Comparison of ENCODE assay signal across 10 cellular contexts in the genomic region with DNA sequence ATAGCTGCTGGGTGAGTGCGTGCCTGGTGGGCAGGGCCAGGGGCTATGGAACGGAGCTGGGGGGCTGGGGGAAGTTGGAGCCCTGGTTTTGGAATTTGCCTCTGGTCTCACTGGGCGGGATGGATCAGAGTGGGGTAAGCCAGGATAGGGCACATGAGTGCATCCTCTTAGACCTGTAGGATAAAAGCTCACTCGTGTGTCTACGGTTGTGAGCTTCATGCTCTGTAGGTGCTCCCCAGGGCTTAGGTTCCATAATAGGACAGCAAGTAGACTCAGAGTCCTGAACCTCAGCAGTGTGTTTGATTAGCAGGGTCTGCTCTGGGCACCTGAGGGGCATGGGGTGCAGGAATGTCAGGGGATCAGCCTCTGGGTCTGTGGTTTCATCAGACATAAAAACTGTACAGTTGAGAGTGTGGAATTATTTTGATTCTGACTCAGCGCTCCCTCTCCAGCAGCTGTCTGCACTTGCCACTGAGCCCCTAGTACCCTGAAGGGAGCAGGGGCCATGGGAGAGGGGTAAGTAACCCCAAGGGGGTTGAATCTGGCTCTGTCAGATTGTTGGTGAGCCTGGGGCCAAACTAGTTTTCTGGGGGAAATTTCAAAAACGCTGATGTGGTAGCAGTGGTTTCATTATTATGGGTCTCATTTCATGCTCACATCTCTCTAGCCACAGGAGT.
DNase-seq lines count a peak whose midpoint lies in the region; ATAC-seq and TF ChIP-seq lines count a peak whose summit lies in the region.
"Had no signal": no experiment of that assay in that cellular context is flagged by ENCODE, and none has a peak within 500 bp of the region (broad histone marks: within the 10 kb centered on the region; RNA-seq: fewer than 3 reads in every experiment).

No MANE protein-coding gene starts in this region.

- H3K36me3 ChIP-seq in BLaER1 (no peaks in the 10 kb centered on the region), Loucy (ENCODE audit: insufficient read depth, low read length) (no peaks in the 10 kb centered on the region; the same call in 1 of the 2 replicates), mucosa of descending colon (ENCODE audit: low read depth) (no peaks in the 10 kb centered on the region), Peyer's patch (no peaks in the 10 kb centered on the region)
- H3K36me3 ChIP-seq: stomach had no signal

- no peak for TF ChIP-seq CTCF in Loucy (conservative IDR thresholded peaks at IDR 0.05; ENCODE audit: low read length)
- no peak for TF ChIP-seq CTCF in mucosa of descending colon (IDR thresholded peaks at IDR 0.05)
- no peak for TF ChIP-seq CTCF in Peyer's patch (IDR thresholded peaks at IDR 0.05)

- H3K79me2 ChIP-seq in Loucy (ENCODE audit: insufficient read depth, low read length), result peaks cover 41% of the 10 kb centered on the region

- intact Hi-C loops in mucosa of descending colon (cut with DNase I, micrococcal nuclease), result no loop called here

- peaks cover 81% of the 10 kb centered on the region for H4K20me1 ChIP-seq in BLaER1
- H4K20me1 ChIP-seq in Loucy (ENCODE audit: insufficient read depth, low read length, poor library complexity, severe bottlenecking), result peaks cover 40% of the 10 kb centered on the region

- peak; percentile 58 for DNase-seq in glomerular visceral epithelial cell (ENCODE audit: extremely low spot score)
- no peak for DNase-seq in mucosa of descending colon
- no peak for DNase-seq in hippocampal formation (lab: John Stamatoyannopoulos, UW)
- no peak for DNase-seq in Peyer's patch
- DNase-seq: activated gamma-delta T cell treated with Interleukin-2 at 50 U/mL for 16 hours, stomach had no signal

- H3K4me2 ChIP-seq in BLaER1 (peak overlapping the region; percentile 86), Loucy (ENCODE audit: low read depth, low read length, poor library complexity, severe bottlenecking) (peak overlapping the region; percentile 86)

- TF ChIP-seq POLR2A in Peyer's patch (IDR thresholded peaks at IDR 0.05), result no peak

- H3K27ac ChIP-seq in BLaER1, result no peak overlapping the region
- H3K27ac ChIP-seq in Peyer's patch, result no peak overlapping the region
- H3K27ac ChIP-seq: stomach had no signal

- ATAC-seq in GM18868 (IDR thresholded peaks at IDR 0.05; ENCODE audit: unreplicated experiment) (peak; percentile 46), mucosa of descending colon (no peak), HG02970 (IDR thresholded peaks at IDR 0.05; ENCODE audit: low FRiP score, unreplicated experiment) (no peak)

- no peaks in the 10 kb centered on the region for H3K9me3 ChIP-seq in BLaER1
- no peaks in the 10 kb centered on the region for H3K9me3 ChIP-seq in Loucy (ENCODE audit: insufficient read depth, low read depth, low read length)
- H3K9me3 ChIP-seq in mucosa of descending colon, result no peaks in the 10 kb centered on the region
- H3K9me3 ChIP-seq in Peyer's patch, result no peaks in the 10 kb centered on the region
- H3K9me3 ChIP-seq: stomach had no signal

- H3K9ac ChIP-seq in BLaER1 (no peak overlapping the region), Loucy (ENCODE audit: low read depth, low read length, poor library complexity, severe bottlenecking) (peak overlapping the region; percentile 3)

- no peaks in the 10 kb centered on the region for H3K9me2 ChIP-seq in Loucy (replicated peaks; ENCODE audit: low read depth, low read length)

- H3F3A ChIP-seq in Loucy (ENCODE audit: low read depth), result no peaks in the 10 kb centered on the region

- H3K4me1 ChIP-seq in BLaER1 (peaks cover 49% of the 10 kb centered on the region), Loucy (ENCODE audit: insufficient read depth, low read length, poor library complexity, severe bottlenecking) (peaks cover 52% of the 10 kb centered on the region), mucosa of descending colon (ENCODE audit: low read depth) (peaks cover 6% of the 10 kb centered on the region), Peyer's patch (peaks cover 0 to 23% (median 14%) of the 10 kb centered on the region in 4 donors)

- H3K4me3 ChIP-seq in BLaER1 (no peak overlapping the region), Loucy (ENCODE audit: low read length, poor library complexity, severe bottlenecking) (peak overlapping the region; percentile 38), mucosa of descending colon (no peak overlapping the region), Peyer's patch (no peak overlapping the region)
- H3K4me3 ChIP-seq: stomach had no signal

- H3K27me3 ChIP-seq in BLaER1, result 0 out of 2 replicates have a peak, but pooled peaks cover 3% of the 10 kb centered on the region
- H3K27me3 ChIP-seq in Loucy (ENCODE audit: insufficient read depth, low read length, poor library complexity, severe bottlenecking), result no peaks in the 10 kb centered on the region
- H3K27me3 ChIP-seq in Peyer's patch, result no peaks in the 10 kb centered on the region
- H3K27me3 ChIP-seq: stomach had no signal

- no peak overlapping the region for H2AFZ ChIP-seq in Loucy (ENCODE audit: low read length)
